ENCODE assay signal across 9 cellular contexts in the genomic region with DNA sequence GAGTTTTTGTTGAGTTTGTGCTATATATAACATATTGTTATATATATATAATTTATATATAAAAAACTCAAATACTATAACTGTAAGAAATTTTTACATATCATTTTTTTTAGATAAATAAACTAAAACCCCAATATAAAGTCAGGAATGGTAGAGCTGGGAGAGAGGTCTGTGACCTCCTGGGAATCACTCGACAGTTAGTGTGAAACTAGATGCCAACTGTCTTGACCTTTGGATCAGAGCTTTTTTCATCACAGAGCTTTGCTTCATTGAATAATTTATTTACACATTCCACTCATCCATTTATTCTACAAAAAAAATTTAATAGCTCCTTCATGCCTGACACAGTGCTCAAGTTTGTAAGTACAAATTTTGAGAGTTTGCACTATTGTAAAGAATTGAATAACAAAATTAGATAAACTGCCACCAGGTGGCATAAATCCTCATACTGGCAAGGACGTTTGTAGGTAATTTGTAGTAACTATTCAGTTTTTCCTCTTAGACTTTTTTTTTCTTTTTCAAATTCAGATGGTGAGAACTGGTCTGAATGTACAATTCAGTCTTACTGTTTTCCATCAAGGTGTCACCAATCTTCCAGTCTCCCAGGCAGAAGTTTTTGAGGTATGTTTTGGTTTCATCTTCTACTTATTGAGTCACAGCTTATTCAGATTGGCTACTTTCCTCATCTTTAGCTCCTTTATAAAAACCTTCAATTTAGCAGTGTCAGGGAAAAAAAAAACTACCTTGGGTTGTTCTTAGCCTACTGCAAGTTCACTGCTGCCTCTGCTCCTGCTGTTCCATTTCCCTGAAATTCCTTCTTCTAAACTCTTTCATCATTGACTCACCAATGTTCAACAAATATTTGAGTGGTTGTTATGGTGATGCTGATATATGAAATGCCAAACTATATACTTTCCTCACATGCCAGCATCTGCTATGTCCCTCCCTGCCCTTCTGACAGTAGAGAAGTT. TPM values are rescaled to one million over a fixed set of nuclear protein-coding genes. Genes with fewer than 3 reads are reported as not detected.
DNase-seq lines count a peak whose midpoint lies in the region; ATAC-seq and TF ChIP-seq lines count a peak whose summit lies in the region.
"Had no signal": no experiment of that assay in that cellular context is flagged by ENCODE, and none has a peak within 500 bp of the region (broad histone marks: within the 10 kb centered on the region; RNA-seq: fewer than 3 reads in every experiment).

No MANE protein-coding gene starts in this region.

- DNase-seq in activated CD8-positive, alpha-beta T cell treated with anti-CD3 and anti-CD28 coated beads for 36 hours: peak; percentile 5
- DNase-seq in activated CD8-positive, alpha-beta T cell treated with anti-CD3 and anti-CD28 coated beads, Interleukin-2, amount 10 ng/mL, durations not matched to agents 7 days and 5 days: no peak
- peak; percentile 15 for DNase-seq in MV-4-11 (lab: John Stamatoyannopoulos, UW)
- DNase-seq in amniotic stem cell (lab: John Stamatoyannopoulos, UW): peak; percentile 36
- peak; percentile 9 to 28 (median 24) for DNase-seq in immature natural killer cell
- no peak for DNase-seq in stimulated activated CD4-positive, alpha-beta T cell treated with anti-CD3 and anti-CD28 coated beads, Interleukin-4, amount 100 ng/mL, for 1 hour

- POLR2A ChIA-PET in activated CD8-positive, alpha-beta T cell treated with anti-CD3 and anti-CD28 coated beads for 36 hours (lab: Charles Lee): no interaction called here
- POLR2A ChIA-PET in activated CD8-positive, alpha-beta T cell treated with anti-CD3 and anti-CD28 coated beads, Interleukin-2, amount 10 ng/mL, durations not matched to agents 7 days and 5 days (lab: Charles Lee): interaction anchor here (0.7 kb wide), 2 partner anchors 83 to 600 kb away, joined by 3 read pairs; no protein-coding TSS in a partner anchor

- H3K27me3 Mint-ChIP-seq in activated CD8-positive, alpha-beta T cell treated with anti-CD3 and anti-CD28 coated beads for 36 hours: peaks cover 16% of the 10 kb centered on the region
- peaks cover 30% of the 10 kb centered on the region for H3K27me3 Mint-ChIP-seq in activated CD8-positive, alpha-beta T cell treated with anti-CD3 and anti-CD28 coated beads, Interleukin-2, amount 10 ng/mL, durations not matched to agents 7 days and 5 days (ENCODE audit: low read depth)
- peaks cover 0 to 6% (median 0%) of the 10 kb centered on the region in 3 donors for H3K27me3 Mint-ChIP-seq in immature natural killer cell (ENCODE audit: low read depth in 3 of 3)
- H3K27me3 Mint-ChIP-seq in stimulated activated naive CD8-positive, alpha-beta T cell treated with anti-CD3 and anti-CD28 coated beads, Interleukin-15, Interleukin-2, amounts not matched to agents 100 ng/mL and 50 ng/mL, for 24 hours: peaks cover 16% of the 10 kb centered on the region

- no peaks in the 10 kb centered on the region for H3K36me3 Mint-ChIP-seq in activated CD8-positive, alpha-beta T cell treated with anti-CD3 and anti-CD28 coated beads for 36 hours (ENCODE audit: low read depth)
- H3K36me3 Mint-ChIP-seq in activated CD8-positive, alpha-beta T cell treated with anti-CD3 and anti-CD28 coated beads, Interleukin-2, amount 10 ng/mL, durations not matched to agents 7 days and 5 days (ENCODE audit: low read depth): no peaks in the 10 kb centered on the region
- no peaks in the 10 kb centered on the region for H3K36me3 Mint-ChIP-seq in immature natural killer cell
- no peaks in the 10 kb centered on the region for H3K36me3 Mint-ChIP-seq in stimulated activated naive CD8-positive, alpha-beta T cell treated with anti-CD3 and anti-CD28 coated beads, Interleukin-15, Interleukin-2, amounts not matched to agents 100 ng/mL and 50 ng/mL, for 24 hours (ENCODE audit: low read depth)
- H3K36me3 Mint-ChIP-seq: activated naive CD4-positive, alpha-beta T cell treated with anti-CD3 and anti-CD28 coated beads, Interleukin-2, amount 50 U/mL, for 24 hours had no signal

- H3K27ac Mint-ChIP-seq in activated CD8-positive, alpha-beta T cell treated with anti-CD3 and anti-CD28 coated beads for 36 hours: no peak overlapping the region
- no peak overlapping the region for H3K27ac Mint-ChIP-seq in activated CD8-positive, alpha-beta T cell treated with anti-CD3 and anti-CD28 coated beads, Interleukin-2, amount 10 ng/mL, durations not matched to agents 7 days and 5 days
- H3K27ac Mint-ChIP-seq in immature natural killer cell: no peak overlapping the region
- peak overlapping the region; percentile 24 for H3K27ac Mint-ChIP-seq in stimulated activated naive CD8-positive, alpha-beta T cell treated with anti-CD3 and anti-CD28 coated beads, Interleukin-15, Interleukin-2, amounts not matched to agents 100 ng/mL and 50 ng/mL, for 24 hours
- H3K27ac Mint-ChIP-seq: activated naive CD4-positive, alpha-beta T cell treated with anti-CD3 and anti-CD28 coated beads, Interleukin-2, amount 50 U/mL, for 24 hours had no signal

- intact Hi-C loops in activated CD8-positive, alpha-beta T cell treated with anti-CD3 and anti-CD28 coated beads for 36 hours (cut with micrococcal nuclease): no loop called here

- H3K4me1 Mint-ChIP-seq in activated CD8-positive, alpha-beta T cell treated with anti-CD3 and anti-CD28 coated beads for 36 hours (ENCODE audit: low read depth): peaks cover 6% of the 10 kb centered on the region
- H3K4me1 Mint-ChIP-seq in activated CD8-positive, alpha-beta T cell treated with anti-CD3 and anti-CD28 coated beads, Interleukin-2, amount 10 ng/mL, durations not matched to agents 7 days and 5 days (ENCODE audit: low read depth): no peaks in the 10 kb centered on the region
- peaks cover 1 to 5% of the 10 kb centered on the region in 2 donors for H3K4me1 Mint-ChIP-seq in immature natural killer cell
- peaks cover 6% of the 10 kb centered on the region for H3K4me1 Mint-ChIP-seq in stimulated activated naive CD8-positive, alpha-beta T cell treated with anti-CD3 and anti-CD28 coated beads, Interleukin-15, Interleukin-2, amounts not matched to agents 100 ng/mL and 50 ng/mL, for 24 hours (ENCODE audit: low read depth)

- H3K9me3 Mint-ChIP-seq in activated CD8-positive, alpha-beta T cell treated with anti-CD3 and anti-CD28 coated beads for 36 hours: no peaks in the 10 kb centered on the region
- no peaks in the 10 kb centered on the region for H3K9me3 Mint-ChIP-seq in activated CD8-positive, alpha-beta T cell treated with anti-CD3 and anti-CD28 coated beads, Interleukin-2, amount 10 ng/mL, durations not matched to agents 7 days and 5 days (ENCODE audit: insufficient read depth)
- no peaks in the 10 kb centered on the region for H3K9me3 Mint-ChIP-seq in immature natural killer cell
- no peaks in the 10 kb centered on the region for H3K9me3 Mint-ChIP-seq in stimulated activated naive CD8-positive, alpha-beta T cell treated with anti-CD3 and anti-CD28 coated beads, Interleukin-15, Interleukin-2, amounts not matched to agents 100 ng/mL and 50 ng/mL, for 24 hours
- H3K9me3 Mint-ChIP-seq: activated naive CD4-positive, alpha-beta T cell treated with anti-CD3 and anti-CD28 coated beads, Interleukin-2, amount 50 U/mL, for 24 hours had no signal

- CTCF ChIA-PET in activated CD8-positive, alpha-beta T cell treated with anti-CD3 and anti-CD28 coated beads for 36 hours (lab: Charles Lee): interaction anchor here (0.6 to 11.0 kb wide), 30 partner anchors 8 to 575 kb away, joined by 3 to 149 read pairs (median 4); no protein-coding TSS in a partner anchor
- CTCF ChIA-PET in activated CD8-positive, alpha-beta T cell treated with anti-CD3 and anti-CD28 coated beads, Interleukin-2, amount 10 ng/mL, durations not matched to agents 7 days and 5 days (lab: Charles Lee): interaction anchor here (0.7 to 5.0 kb wide), 33 partner anchors 9 to 1117 kb away, joined by 3 to 62 read pairs (median 3); no protein-coding TSS in a partner anchor

- no peak overlapping the region for H3K4me3 Mint-ChIP-seq in activated CD8-positive, alpha-beta T cell treated with anti-CD3 and anti-CD28 coated beads for 36 hours
- no peak overlapping the region for H3K4me3 Mint-ChIP-seq in activated CD8-positive, alpha-beta T cell treated with anti-CD3 and anti-CD28 coated beads, Interleukin-2, amount 10 ng/mL, durations not matched to agents 7 days and 5 days
- H3K4me3 Mint-ChIP-seq in immature natural killer cell: no peak overlapping the region
- no peak overlapping the region for H3K4me3 Mint-ChIP-seq in stimulated activated naive CD8-positive, alpha-beta T cell treated with anti-CD3 and anti-CD28 coated beads, Interleukin-15, Interleukin-2, amounts not matched to agents 100 ng/mL and 50 ng/mL, for 24 hours
- H3K4me3 Mint-ChIP-seq: activated naive CD4-positive, alpha-beta T cell treated with anti-CD3 and anti-CD28 coated beads, Interleukin-2, amount 50 U/mL, for 24 hours had no signal

- ATAC-seq in activated CD8-positive, alpha-beta T cell treated with anti-CD3 and anti-CD28 coated beads for 36 hours: peak; percentile 55
- no peak for ATAC-seq in activated CD8-positive, alpha-beta T cell treated with anti-CD3 and anti-CD28 coated beads, Interleukin-2, amount 10 ng/mL, durations not matched to agents 7 days and 5 days
- ATAC-seq in GM19023 (IDR thresholded peaks at IDR 0.05; ENCODE audit: unreplicated experiment): no peak

- TF ChIP-seq CTCF in activated CD8-positive, alpha-beta T cell treated with anti-CD3 and anti-CD28 coated beads for 36 hours (IDR thresholded peaks at IDR 0.05): peak; percentile 82

RNA-seq across cellular contexts. Expression of a gene that starts 28.7 kb away (rescaled TPM):
- 1 to 10 TPM; 1.2 TPM for total RNA-seq in activated CD8-positive, alpha-beta T cell treated with anti-CD3 and anti-CD28 coated beads for 36 hours
- 1 to 10 TPM; 1.1 to 1.4 TPM for total RNA-seq in activated CD8-positive, alpha-beta T cell treated with anti-CD3 and anti-CD28 coated beads, Interleukin-2, amount 10 ng/mL, durations not matched to agents 7 days and 5 days
- polyA plus RNA-seq in immature natural killer cell: 1 to 10 TPM in 1 of 3 donors, under 1 TPM in 1, not detected in 1; 0.41 to 1.1 TPM

RNA-seq across cellular contexts. Expression of a gene that starts 28.9 kb away (rescaled TPM):
- total RNA-seq in activated CD8-positive, alpha-beta T cell treated with anti-CD3 and anti-CD28 coated beads for 36 hours: 1 to 10 TPM; 1.6 to 2.1 TPM
- total RNA-seq in activated CD8-positive, alpha-beta T cell treated with anti-CD3 and anti-CD28 coated beads, Interleukin-2, amount 10 ng/mL, durations not matched to agents 7 days and 5 days: 1 to 10 TPM in 1 of 2 experiments, under 1 TPM in 1; 0.68 to 1.3 TPM
- 1 to 10 TPM in 2 of 3 donors, under 1 TPM in 1; 0.84 to 6.9 (median 2.7) TPM for polyA plus RNA-seq in immature natural killer cell

Comparison
In these comparisons a context has a peak if more than half of its experiments do, and no peak if none do; other contexts are left out.
1. DNase-seq: peak in activated CD8-positive, alpha-beta T cell treated with anti-CD3 and anti-CD28 coated beads for 36 hours (single experiment), MV-4-11 (single experiment), amniotic stem cell (single experiment) and immature natural killer cell (3 of 3); none in activated CD8-positive, alpha-beta T cell treated with anti-CD3 and anti-CD28 coated beads, Interleukin-2, amount 10 ng/mL, durations not matched to agents 7 days and 5 days (single experiment) and stimulated activated CD4-positive, alpha-beta T cell treated with anti-CD3 and anti-CD28 coated beads, Interleukin-4, amount 100 ng/mL, for 1 hour (single experiment).